26 cellular contexts compared by ENCODE assay signal in the genomic region with DNA sequence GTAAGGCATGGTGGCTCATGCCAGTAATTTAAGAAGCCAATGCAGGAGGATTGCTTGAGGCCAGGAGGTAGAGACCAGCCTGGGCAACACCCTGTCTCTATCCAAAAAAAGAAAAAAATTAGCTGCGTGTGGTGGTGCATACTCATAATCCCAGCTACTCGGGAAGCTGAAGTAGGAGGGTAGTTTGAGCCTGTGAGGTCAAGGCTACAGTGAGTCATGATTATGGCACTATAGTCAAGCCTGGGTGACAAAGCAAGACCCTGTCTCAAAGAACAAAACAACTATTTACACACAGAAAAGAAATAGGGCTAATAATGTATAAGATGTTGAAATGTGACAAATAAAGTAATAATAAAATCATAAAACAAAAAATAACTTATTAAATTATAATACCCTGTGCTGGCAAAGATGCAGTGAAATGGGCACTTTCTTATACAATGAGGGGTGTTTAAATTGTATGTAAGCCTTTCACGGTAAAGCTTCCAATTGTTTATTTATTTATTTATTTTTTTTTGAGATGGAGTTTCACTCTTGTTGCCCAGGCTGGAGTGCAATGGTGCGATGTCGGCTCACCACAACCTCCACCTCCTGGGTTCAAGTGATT.
DNase-seq lines count a peak whose midpoint lies in the region; ATAC-seq, FAIRE-seq and TF ChIP-seq lines count a peak whose summit lies in the region.
"Had no signal": no experiment of that assay in that cellular context is flagged by ENCODE, and none has a peak within 500 bp of the region (broad histone marks: within the 10 kb centered on the region; RNA-seq: fewer than 3 reads in every experiment).

No MANE protein-coding gene starts in this region.

- H3F3A ChIP-seq in GM23338 (replicated peaks; ENCODE audit: low read depth), result 0 out of 2 replicates have a peak, but pooled peaks cover 3% of the 10 kb centered on the region

- H3K4me3 ChIP-seq in epithelial cell of proximal tubule (ENCODE audit: low read depth, low read length) (no peak overlapping the region), GM23338 (no peak overlapping the region)
- H3K4me3 ChIP-seq: cardiac muscle cell, right atrium auricular region, uterus had no signal

- H3K36me3 ChIP-seq in GM23338 (ENCODE audit: insufficient read depth), result no peaks in the 10 kb centered on the region; the same call in 1 of the 2 replicates
- H3K36me3 ChIP-seq: BE2C, cardiac muscle cell, uterus had no signal

- no peaks in the 10 kb centered on the region; the same call in 1 of the 3 replicates for H3K9me3 Mint-ChIP-seq in GM23338
- H3K9me3 Mint-ChIP-seq: WTC11 had no signal

- H2AFZ ChIP-seq in GM23338, result no peak overlapping the region

- H3K27ac Mint-ChIP-seq in GM23338, result no peak overlapping the region
- H3K27ac Mint-ChIP-seq: naive thymus-derived CD4-positive, alpha-beta T cell; WTC11 had no signal

- H3K9me2 ChIP-seq in GM23338 (ENCODE audit: insufficient read depth), result no peaks in the 10 kb centered on the region

- peak; percentile 58 for FAIRE-seq in RCC 7860 (lab: Jason Lieb, UNC)

- H3K27me3 ChIP-seq in GM23338 (ENCODE audit: insufficient read depth), result no peaks in the 10 kb centered on the region
- H3K27me3 ChIP-seq: BE2C, cardiac muscle cell, right atrium auricular region, uterus had no signal

- peaks cover 11% of the 10 kb centered on the region for H3K27me3 Mint-ChIP-seq in GM23338 (ENCODE audit: insufficient read depth, low read depth, poor library complexity)
- H3K27me3 Mint-ChIP-seq: naive thymus-derived CD4-positive, alpha-beta T cell had no signal

- peaks cover 35% of the 10 kb centered on the region for H3K36me3 Mint-ChIP-seq in GM23338 (ENCODE audit: low read depth)

- DNase-seq in DMS53 (lab: John Stamatoyannopoulos, UW), result peak; percentile 16
- no peak for DNase-seq in DMS53 treated with DMSO at 0.1 percent for 48 hours (lab: John Stamatoyannopoulos, UW; ENCODE audit: unreplicated experiment)
- DNase-seq in RCC 7860 (ENCODE audit: low spot score), result peak; percentile 40
- peak; percentile 15 for DNase-seq in epithelial cell of proximal tubule (ENCODE audit: low read depth)
- DNase-seq in renal cortical epithelial cell (ENCODE audit: low read depth), result peak; percentile 21
- no peak for DNase-seq in GM23338 (ENCODE audit: low spot score)
- no peak for DNase-seq in NCI-H1092 (lab: John Stamatoyannopoulos, UW)
- DNase-seq in stimulated activated CD4-positive, alpha-beta T cell treated with anti-CD3 and anti-CD28 coated beads, Interleukin-1b, Interleukin-23, amount 100 ng/mL, for 48 hours, result no peak
- DNase-seq: activated CD4-positive, alpha-beta T cell treated with anti-CD3 and anti-CD28 coated beads, Interleukin-2, amount 50 U/mL, for 48 hours; activated gamma-delta T cell; activated T-cell treated with anti-CD3 and anti-CD28 coated beads for 4 hours; BE2C; COR-L47; H9; left colon; naive thymus-derived CD4-positive, alpha-beta T cell; NCI-H1694 treated with DMSO at 0.1 percent for 48 hours; NCI-H774; stimulated activated CD4-positive, alpha-beta T cell treated with anti-CD3 and anti-CD28 coated beads, Interleukin-15, amount 100 ng/mL, for 24 hours; substantia nigra; uterus had no signal

- TF ChIP-seq CTCF in epithelial cell of proximal tubule (conservative IDR thresholded peaks at IDR 0.05; ENCODE audit: low read depth, low read length), result no peak
- TF ChIP-seq CTCF in GM23338 (conservative IDR thresholded peaks at IDR 0.05; ENCODE audit: low read depth in 2 of 2), result no peak

- H3K79me2 ChIP-seq in GM23338 (replicated peaks; ENCODE audit: insufficient read depth), result no peaks in the 10 kb centered on the region

- no peaks in the 10 kb centered on the region for H3K4me1 ChIP-seq in GM23338 (ENCODE audit: insufficient read depth)
- H3K4me1 ChIP-seq: BE2C, right atrium auricular region, uterus had no signal

- no peak overlapping the region for H3K27ac ChIP-seq in GM23338 (ENCODE audit: low read depth)
- H3K27ac ChIP-seq: 22Rv1, cardiac muscle cell, right atrium auricular region, uterus had no signal

- H4K20me1 ChIP-seq in GM23338 (replicated peaks; ENCODE audit: insufficient read depth), result no peaks in the 10 kb centered on the region

- H3K4me3 Mint-ChIP-seq in GM23338, result no peak overlapping the region
- H3K4me3 Mint-ChIP-seq: H9; naive thymus-derived CD4-positive, alpha-beta T cell; WTC11 had no signal

- no peak for ATAC-seq in GM23338
- ATAC-seq: left colon; naive thymus-derived CD4-positive, alpha-beta T cell; SK-N-SH treated with all-trans-retinoic acid at 6 μM for 48 hours; WTC11 had no signal

- no peaks in the 10 kb centered on the region; the same call in 2 of the 3 replicates for H3K4me1 Mint-ChIP-seq in GM23338
- H3K4me1 Mint-ChIP-seq: H9, WTC11 had no signal

- no peak overlapping the region for H3K4me2 ChIP-seq in GM23338

TF ChIP-seq in GM23338, 12 proteins besides CTCF, POLR2A, EP300 and RAD21 (continues in another document):
- TF ChIP-seq POLR2AphosphoS5 (IDR thresholded peaks at IDR 0.05; ENCODE audit: low read depth) (no peak), CREB1 (CRISPR knock-in tag; IDR thresholded peaks at IDR 0.05; ENCODE audit: low read depth) (no peak), NANOG (IDR thresholded peaks at IDR 0.05; ENCODE audit: borderline replicate concordance) (no peak), ZNF114 (CRISPR knock-in tag; IDR thresholded peaks at IDR 0.05) (no peak), ZNF331 (CRISPR knock-in tag; IDR thresholded peaks at IDR 0.05; ENCODE audit: low read depth) (no peak), EZH2 (IDR thresholded peaks at IDR 0.05; ENCODE audit: low read depth, unreplicated experiment) (no peak), EZH2phosphoT487 (IDR thresholded peaks at IDR 0.05; ENCODE audit: unreplicated experiment) (no peak)
- TF ChIP-seq, protein P1, sequence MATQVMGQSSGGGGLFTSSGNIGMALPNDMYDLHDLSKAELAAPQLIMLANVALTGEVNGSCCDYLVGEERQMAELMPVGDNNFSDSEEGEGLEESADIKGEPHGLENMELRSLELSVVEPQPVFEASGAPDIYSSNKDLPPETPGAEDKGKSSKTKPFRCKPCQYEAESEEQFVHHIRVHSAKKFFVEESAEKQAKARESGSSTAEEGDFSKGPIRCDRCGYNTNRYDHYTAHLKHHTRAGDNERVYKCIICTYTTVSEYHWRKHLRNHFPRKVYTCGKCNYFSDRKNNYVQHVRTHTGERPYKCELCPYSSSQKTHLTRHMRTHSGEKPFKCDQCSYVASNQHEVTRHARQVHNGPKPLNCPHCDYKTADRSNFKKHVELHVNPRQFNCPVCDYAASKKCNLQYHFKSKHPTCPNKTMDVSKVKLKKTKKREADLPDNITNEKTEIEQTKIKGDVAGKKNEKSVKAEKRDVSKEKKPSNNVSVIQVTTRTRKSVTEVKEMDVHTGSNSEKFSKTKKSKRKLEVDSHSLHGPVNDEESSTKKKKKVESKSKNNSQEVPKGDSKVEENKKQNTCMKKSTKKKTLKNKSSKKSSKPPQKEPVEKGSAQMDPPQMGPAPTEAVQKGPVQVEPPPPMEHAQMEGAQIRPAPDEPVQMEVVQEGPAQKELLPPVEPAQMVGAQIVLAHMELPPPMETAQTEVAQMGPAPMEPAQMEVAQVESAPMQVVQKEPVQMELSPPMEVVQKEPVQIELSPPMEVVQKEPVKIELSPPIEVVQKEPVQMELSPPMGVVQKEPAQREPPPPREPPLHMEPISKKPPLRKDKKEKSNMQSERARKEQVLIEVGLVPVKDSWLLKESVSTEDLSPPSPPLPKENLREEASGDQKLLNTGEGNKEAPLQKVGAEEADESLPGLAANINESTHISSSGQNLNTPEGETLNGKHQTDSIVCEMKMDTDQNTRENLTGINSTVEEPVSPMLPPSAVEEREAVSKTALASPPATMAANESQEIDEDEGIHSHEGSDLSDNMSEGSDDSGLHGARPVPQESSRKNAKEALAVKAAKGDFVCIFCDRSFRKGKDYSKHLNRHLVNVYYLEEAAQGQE (IDR thresholded peaks at IDR 0.05; ENCODE audit: unreplicated experiment), result no peak

Comparison
In these comparisons a context has a peak if more than half of its experiments do, and no peak if none do; other contexts are left out.
1. DNase-seq: peak in DMS53 (single experiment), RCC 7860 (single experiment), epithelial cell of proximal tubule (single experiment) and renal cortical epithelial cell (single experiment); none in DMS53 treated with DMSO at 0.1 percent for 48 hours (single experiment), GM23338 (single experiment), NCI-H1092 (single experiment) and stimulated activated CD4-positive, alpha-beta T cell treated with anti-CD3 and anti-CD28 coated beads, Interleukin-1b, Interleukin-23, amount 100 ng/mL, for 48 hours (single experiment).